Comparison of ENCODE assay signal across 1 cellular context in the genomic region with DNA sequence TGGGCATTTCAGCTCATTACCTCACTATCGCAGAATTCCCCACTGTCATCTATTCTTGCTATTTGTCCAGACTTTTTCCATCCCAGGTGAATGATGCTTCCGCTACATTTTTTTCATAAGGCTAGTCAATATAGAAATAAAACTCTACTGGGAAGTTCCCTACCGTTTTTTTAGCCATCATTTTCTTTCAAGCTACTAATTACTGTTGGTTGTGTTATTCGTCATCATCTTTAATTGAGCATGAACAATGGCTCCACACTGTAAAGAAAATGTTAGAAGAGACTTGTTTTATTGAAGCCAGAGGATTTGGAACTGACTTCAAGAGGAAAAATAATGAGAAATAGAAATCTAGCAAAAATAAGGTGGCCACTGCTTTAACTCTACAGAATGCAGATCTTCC.
TF ChIP-seq lines count a peak whose summit lies in the region.

No MANE protein-coding gene starts in this region.

TF ChIP-seq in GM12878, 131 proteins besides CTCF, POLR2A, EP300 and RAD21 (continued from another document):
- TF ChIP-seq, protein P1, sequence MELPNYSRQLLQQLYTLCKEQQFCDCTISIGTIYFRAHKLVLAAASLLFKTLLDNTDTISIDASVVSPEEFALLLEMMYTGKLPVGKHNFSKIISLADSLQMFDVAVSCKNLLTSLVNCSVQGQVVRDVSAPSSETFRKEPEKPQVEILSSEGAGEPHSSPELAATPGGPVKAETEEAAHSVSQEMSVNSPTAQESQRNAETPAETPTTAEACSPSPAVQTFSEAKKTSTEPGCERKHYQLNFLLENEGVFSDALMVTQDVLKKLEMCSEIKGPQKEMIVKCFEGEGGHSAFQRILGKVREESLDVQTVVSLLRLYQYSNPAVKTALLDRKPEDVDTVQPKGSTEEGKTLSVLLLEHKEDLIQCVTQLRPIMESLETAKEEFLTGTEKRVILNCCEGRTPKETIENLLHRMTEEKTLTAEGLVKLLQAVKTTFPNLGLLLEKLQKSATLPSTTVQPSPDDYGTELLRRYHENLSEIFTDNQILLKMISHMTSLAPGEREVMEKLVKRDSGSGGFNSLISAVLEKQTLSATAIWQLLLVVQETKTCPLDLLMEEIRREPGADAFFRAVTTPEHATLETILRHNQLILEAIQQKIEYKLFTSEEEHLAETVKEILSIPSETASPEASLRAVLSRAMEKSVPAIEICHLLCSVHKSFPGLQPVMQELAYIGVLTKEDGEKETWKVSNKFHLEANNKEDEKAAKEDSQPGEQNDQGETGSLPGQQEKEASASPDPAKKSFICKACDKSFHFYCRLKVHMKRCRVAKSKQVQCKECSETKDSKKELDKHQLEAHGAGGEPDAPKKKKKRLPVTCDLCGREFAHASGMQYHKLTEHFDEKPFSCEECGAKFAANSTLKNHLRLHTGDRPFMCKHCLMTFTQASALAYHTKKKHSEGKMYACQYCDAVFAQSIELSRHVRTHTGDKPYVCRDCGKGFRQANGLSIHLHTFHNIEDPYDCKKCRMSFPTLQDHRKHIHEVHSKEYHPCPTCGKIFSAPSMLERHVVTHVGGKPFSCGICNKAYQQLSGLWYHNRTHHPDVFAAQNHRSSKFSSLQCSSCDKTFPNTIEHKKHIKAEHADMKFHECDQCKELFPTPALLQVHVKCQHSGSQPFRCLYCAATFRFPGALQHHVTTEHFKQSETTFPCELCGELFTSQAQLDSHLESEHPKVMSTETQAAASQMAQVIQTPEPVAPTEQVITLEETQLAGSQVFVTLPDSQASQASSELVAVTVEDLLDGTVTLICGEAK (IDR thresholded peaks at IDR 0.05; ENCODE audit: borderline replicate concordance) = no peak
- peak; percentile 73; the same call in 1 of the 2 replicates for TF ChIP-seq BCL11A (IDR thresholded peaks at IDR 0.05; ENCODE audit: low read depth, low read length)
- peak; percentile 49; the same call in 1 of the 2 replicates for TF ChIP-seq IKZF1 (conservative IDR thresholded peaks at IDR 0.05)
- no peak for TF ChIP-seq BACH1 (IDR thresholded peaks at IDR 0.05; ENCODE audit: borderline replicate concordance)
- no peak for TF ChIP-seq CHD4 (IDR thresholded peaks at IDR 0.05)
- TF ChIP-seq KAT2A (conservative IDR thresholded peaks at IDR 0.05; ENCODE audit: control insufficient read depth, low read depth, low read length) = no peak
- TF ChIP-seq HDAC2 (IDR thresholded peaks at IDR 0.05) = no peak
- no peak for TF ChIP-seq EGR1 (IDR thresholded peaks at IDR 0.05; ENCODE audit: borderline replicate concordance in 1 of 2, low read depth in 2 of 2, low read length in 2 of 2)
- no peak for TF ChIP-seq RELA (IDR thresholded peaks at IDR 0.05; ENCODE audit: borderline replicate concordance, partially characterized antibody)
- TF ChIP-seq, protein P2, sequence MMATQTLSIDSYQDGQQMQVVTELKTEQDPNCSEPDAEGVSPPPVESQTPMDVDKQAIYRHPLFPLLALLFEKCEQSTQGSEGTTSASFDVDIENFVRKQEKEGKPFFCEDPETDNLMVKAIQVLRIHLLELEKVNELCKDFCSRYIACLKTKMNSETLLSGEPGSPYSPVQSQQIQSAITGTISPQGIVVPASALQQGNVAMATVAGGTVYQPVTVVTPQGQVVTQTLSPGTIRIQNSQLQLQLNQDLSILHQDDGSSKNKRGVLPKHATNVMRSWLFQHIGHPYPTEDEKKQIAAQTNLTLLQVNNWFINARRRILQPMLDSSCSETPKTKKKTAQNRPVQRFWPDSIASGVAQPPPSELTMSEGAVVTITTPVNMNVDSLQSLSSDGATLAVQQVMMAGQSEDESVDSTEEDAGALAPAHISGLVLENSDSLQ (IDR thresholded peaks at IDR 0.05) = no peak
- no peak for TF ChIP-seq STAT3 (IDR thresholded peaks at IDR 0.05; ENCODE audit: low read depth, low read length)
- no peak for TF ChIP-seq ZNF687 (IDR thresholded peaks at IDR 0.05)
- TF ChIP-seq MEF2A (IDR thresholded peaks at IDR 0.05; ENCODE audit: insufficient read depth, low read depth, low read length) = no peak
- TF ChIP-seq PML (IDR thresholded peaks at IDR 0.05; ENCODE audit: low read length) = no peak
- TF ChIP-seq ZZZ3 (IDR thresholded peaks at IDR 0.05; ENCODE audit: control insufficient read depth, insufficient read length, low read depth) = no peak
- no peak for TF ChIP-seq HCFC1 (IDR thresholded peaks at IDR 0.05; ENCODE audit: low read length)
- no peak for TF ChIP-seq NR2C2 (IDR thresholded peaks at IDR 0.05; ENCODE audit: borderline replicate concordance, control insufficient read depth, insufficient read length, low read depth)
- TF ChIP-seq IKZF2 (IDR thresholded peaks at IDR 0.05) = peak; percentile 20 to 45; a peak in 1 of 4 replicates
- TF ChIP-seq MTA2 (IDR thresholded peaks at IDR 0.05; ENCODE audit: low read depth) = peak; percentile 91
